ENCODE assay signal across 5 cellular contexts in genomic region chr1:62762027-62762426, GRCh38.
TF ChIP-seq lines count a peak whose summit lies in the region.

No MANE protein-coding gene starts in this region.

TF ChIP-seq in A549, 52 proteins besides CTCF, POLR2A, EP300 and RAD21:
- peak; percentile 41 for TF ChIP-seq MAFK (IDR thresholded peaks at IDR 0.05; ENCODE audit: partially characterized antibody)

TF ChIP-seq in HEK293T, 16 proteins besides CTCF, POLR2A, EP300 and RAD21:
- peak; percentile 48; the same call in 1 of the 2 replicates for TF ChIP-seq PKNOX1 (IDR thresholded peaks at IDR 0.05)

TF ChIP-seq in IMR-90, 13 proteins besides CTCF, POLR2A, EP300 and RAD21:
- TF ChIP-seq MAFK (IDR thresholded peaks at IDR 0.05; ENCODE audit: low read depth, low read length), result 0 out of 2 replicates have a peak, but pooled peaks have one; percentile 14

TF ChIP-seq in K562, 482 proteins besides CTCF, POLR2A, EP300 and RAD21:
- peak; percentile 26 for TF ChIP-seq C11orf30 (IDR thresholded peaks at IDR 0.05; ENCODE audit: low read depth)
- TF ChIP-seq PKNOX1 (IDR thresholded peaks at IDR 0.05), result peak; percentile 60; the same call in 1 of the 2 replicates
- peak; percentile 52; the same call in 1 of the 2 replicates for TF ChIP-seq ZNF316 (IDR thresholded peaks at IDR 0.05)
TF ChIP-seq in K562: peak in this region for 3; not testable (repeated sequence) for 479.

TF ChIP-seq in HepG2, 621 proteins besides CTCF, POLR2A, EP300 and RAD21:
- TF ChIP-seq MAFK (conservative IDR thresholded peaks at IDR 0.05 in 1 of 2, IDR thresholded peaks at IDR 0.05 in 1 of 2; ENCODE audit: low read length in 2 of 2) (peak; percentile 41 to 62; a peak in 3 of 4 replicates), MAFF (IDR thresholded peaks at IDR 0.05; ENCODE audit: low read depth, low read length) (0 out of 2 replicates have a peak, but pooled peaks have one; percentile 57)
